ENCODE assay signal across 9 cellular contexts in genomic region chr17:50947844-50948514, GRCh38.
DNase-seq lines count a peak whose midpoint lies in the region; ATAC-seq and TF ChIP-seq lines count a peak whose summit lies in the region.
"Had no signal": no experiment of that assay in that cellular context is flagged by ENCODE, and none has a peak within 500 bp of the region (broad histone marks: within the 10 kb centered on the region; RNA-seq: fewer than 3 reads in every experiment).

No MANE protein-coding gene starts in this region.

- H3K9me3 Mint-ChIP-seq in HFFc6: no peaks in the 10 kb centered on the region
- H3K9me3 Mint-ChIP-seq: memory B cell had no signal

- no peaks in the 10 kb centered on the region for H3K27me3 ChIP-seq in SJCRH30
- H3K27me3 ChIP-seq in spleen (replicated peaks in 1 of 7): peaks cover 0 to 20% (median 0%) of the 10 kb centered on the region in 7 donors

- no peaks in the 10 kb centered on the region for H3K36me3 Mint-ChIP-seq in HFFc6 (ENCODE audit: low read depth)
- H3K36me3 Mint-ChIP-seq: memory B cell had no signal

- H3K9me3 ChIP-seq in SJCRH30 (replicated peaks) (no peaks in the 10 kb centered on the region), spleen (no peaks in the 10 kb centered on the region)

- WGBS in spleen, 5 donors: 47 to 65% (median 53%) methylated on average over 13 to 14 of the region's 14 CpGs

- H3K4me3 ChIP-seq in SJCRH30 (no peak overlapping the region), spleen (no peak overlapping the region)

- no peak for TF ChIP-seq POLR2A in spleen (IDR thresholded peaks at IDR 0.05)

- peaks cover 48% of the 10 kb centered on the region for H3K4me1 ChIP-seq in SJCRH30
- H3K4me1 ChIP-seq in spleen: peaks cover 31 to 76% (median 55%) of the 10 kb centered on the region in 6 donors

- H3K27me3 Mint-ChIP-seq in HFFc6 (ENCODE audit: insufficient read depth): no peaks in the 10 kb centered on the region

- H3K27ac ChIP-seq in SJCRH30 (no peak overlapping the region; the same call in 1 of the 2 replicates), spleen (peak overlapping the region in 7 of 8 donors; percentile 13 to 91 (median 81))

- H3K36me3 ChIP-seq in SJCRH30: no peaks in the 10 kb centered on the region
- no peaks in the 10 kb centered on the region for H3K36me3 ChIP-seq in spleen

- H3K27ac Mint-ChIP-seq in HFFc6: peak overlapping the region; percentile 98
- H3K27ac Mint-ChIP-seq: memory B cell had no signal

- H3K4me3 Mint-ChIP-seq in HFFc6: no peak overlapping the region
- H3K4me3 Mint-ChIP-seq: memory B cell had no signal

- no peak for ATAC-seq in left ventricle myocardium superior
- no peak for ATAC-seq in HG03442 (IDR thresholded peaks at IDR 0.05; ENCODE audit: unreplicated experiment)

- TF ChIP-seq CTCF in HFFc6 (IDR thresholded peaks at IDR 0.05) (no peak), spleen (IDR thresholded peaks at IDR 0.05 in 8 of 11, conservative IDR thresholded peaks at IDR 0.05 in 3 of 11) (no peak)

- intact Hi-C loops in left ventricle myocardium superior (cut with micrococcal nuclease): no loop called here
- intact Hi-C loops in spleen (cut with DNase I; ENCODE audit: low total_unique reads): loop anchor here (2.0 kb wide), 1 partner anchor 83 kb away; no protein-coding TSS in a partner anchor

- DNase-seq in HFFc6 (no peak), SJCRH30 (peak; percentile 54 to 58), left ventricle myocardium superior (peak; percentile 80), spleen (peak; percentile 81), NCI-H524 treated with DMSO at 0.1 percent for 48 hours (lab: John Stamatoyannopoulos, UW) (no peak), EL (no peak)
- no peak for DNase-seq in stimulated activated CD4-positive, alpha-beta T cell treated with anti-CD3 and anti-CD28 coated beads, Interleukin-4, amount 100 ng/mL, for 24 hours

- peaks cover 60% of the 10 kb centered on the region for H3K4me1 Mint-ChIP-seq in HFFc6 (ENCODE audit: low read depth)

Comparison
In these comparisons a context has a peak if more than half of its experiments do, and no peak if none do; other contexts are left out.
1. DNase-seq: peak in SJCRH30 (2 of 2), left ventricle myocardium superior (single experiment) and spleen (single experiment); none in HFFc6 (single experiment), stimulated activated CD4-positive, alpha-beta T cell treated with anti-CD3 and anti-CD28 coated beads, Interleukin-4, amount 100 ng/mL, for 24 hours (single experiment), NCI-H524 treated with DMSO at 0.1 percent for 48 hours (single experiment) and EL (single experiment).